In genomic region chr5:113090336-113091106, GRCh38 we compare ENCODE assay signal across 12 cellular contexts.
DNase-seq lines count a peak whose midpoint lies in the region; ATAC-seq and TF ChIP-seq lines count a peak whose summit lies in the region.
"Had no signal": no experiment of that assay in that cellular context is flagged by ENCODE, and none has a peak within 500 bp of the region (broad histone marks: within the 10 kb centered on the region; RNA-seq: fewer than 3 reads in every experiment).

No MANE protein-coding gene starts in this region.

- H3K36me3 ChIP-seq in ascending aorta, result no peaks in the 10 kb centered on the region
- no peaks in the 10 kb centered on the region for H3K36me3 ChIP-seq in lung (ENCODE audit: control insufficient read depth in 2 of 2, insufficient read depth in 2 of 2, low read length in 2 of 2)
- H3K36me3 ChIP-seq: BLaER1 treated with 17β-estradiol and CSF1 and Interleukin-3, amounts not matched to agents 10 nM and 100 nM had no signal

- 66 to 77% methylated on average over 11 of the region's 11 CpGs for WGBS in lung, 2 donors

- H3K9me3 ChIP-seq in ascending aorta (no peaks in the 10 kb centered on the region), lung (ENCODE audit: control insufficient read depth in 2 of 2, insufficient read depth in 1 of 2, low read length in 1 of 2) (no peaks in the 10 kb centered on the region)
- H3K9me3 ChIP-seq: BLaER1 treated with 17β-estradiol and CSF1 and Interleukin-3, amounts not matched to agents 10 nM and 100 nM had no signal

- intact Hi-C loops in ascending aorta (cut with DNase I), result loop anchor here (5.0 kb wide), 1 partner anchor 202 kb away; no protein-coding TSS in a partner anchor

- no peaks in the 10 kb centered on the region for H3K27me3 ChIP-seq in ascending aorta
- H3K27me3 ChIP-seq in lung (ENCODE audit: control insufficient read depth, insufficient read depth), result no peaks in the 10 kb centered on the region
- H3K27me3 ChIP-seq: BLaER1 treated with 17β-estradiol and CSF1 and Interleukin-3, amounts not matched to agents 10 nM and 100 nM; dorsolateral prefrontal cortex had no signal

- peak in 2 of 3 donors; percentile 7 to 8 for DNase-seq in stimulated activated CD4-positive, alpha-beta T cell treated with anti-CD3 and anti-CD28 coated beads, Interleukin-12 subunit alpha, Interleukin-12 subunit beta, amount 100 ng/mL, for 48 hours (ENCODE audit: low read depth in 2 of 3, low spot score in 1 of 3)
- no peak for DNase-seq in stimulated activated CD4-positive, alpha-beta T cell treated with anti-CD3 and anti-CD28 coated beads, Interleukin-4, amount 100 ng/mL, for 24 hours
- DNase-seq in ascending aorta (ENCODE audit: low spot score in 2 of 2), result no peak
- DNase-seq in lung (ENCODE audit: low spot score), result no peak
- no peak for DNase-seq in ACHN
- DNase-seq in OCI-M2 (lab: John Stamatoyannopoulos, UW; ENCODE audit: unreplicated experiment), result no peak
- DNase-seq: dorsolateral prefrontal cortex, NCI-H2029 treated with DMSO at 0.1 percent for 48 hours, T-helper 1 cell had no signal

- TF ChIP-seq CTCF in ascending aorta (IDR thresholded peaks at IDR 0.05) (peak in 1 of 3 experiments; percentile 29), lung (IDR thresholded peaks at IDR 0.05; ENCODE audit: control extremely low read depth, extremely low read depth) (no peak)

- H3K4me1 ChIP-seq in ascending aorta (peaks cover 0 to 26% of the 10 kb centered on the region in 2 donors), lung (ENCODE audit: control insufficient read depth in 2 of 2, insufficient read depth in 2 of 2, low read length in 2 of 2) (peaks cover 6 to 27% of the 10 kb centered on the region in 2 donors)

- in situ Hi-C loops in ACHN (cut with HindIII; ENCODE audit: low pct_ligation_motif_present, low pct_unique_long_range_greater_than_20kb, low sequenced_read_pairs), result no loop called here

- H3K27ac ChIP-seq in ascending aorta (peak overlapping the region; percentile 38 to 41), lung (ENCODE audit: low read depth in 1 of 2, low read length in 1 of 2) (peak overlapping the region; percentile 35 to 60)
- H3K27ac ChIP-seq: BLaER1 treated with 17β-estradiol and CSF1 and Interleukin-3, amounts not matched to agents 10 nM and 100 nM had no signal

- H3K4me3 ChIP-seq in ascending aorta (peak overlapping the region in 1 of 2 donors; percentile 44), lung (no peak overlapping the region)
- H3K4me3 ChIP-seq: BLaER1 treated with 17β-estradiol and CSF1 and Interleukin-3, amounts not matched to agents 10 nM and 100 nM; dorsolateral prefrontal cortex had no signal

- ATAC-seq in lung (ENCODE audit: insufficient read depth, low FRiP score), result no peak
- ATAC-seq in GM19467 (IDR thresholded peaks at IDR 0.05; ENCODE audit: unreplicated experiment), result no peak
- ATAC-seq in HG03196 (IDR thresholded peaks at IDR 0.05; ENCODE audit: unreplicated experiment), result no peak

Comparison
In these comparisons a context has a peak if more than half of its experiments do, and no peak if none do; other contexts are left out.
1. DNase-seq: peak in stimulated activated CD4-positive, alpha-beta T cell treated with anti-CD3 and anti-CD28 coated beads, Interleukin-12 subunit alpha, Interleukin-12 subunit beta, amount 100 ng/mL, for 48 hours (2 of 3); none in stimulated activated CD4-positive, alpha-beta T cell treated with anti-CD3 and anti-CD28 coated beads, Interleukin-4, amount 100 ng/mL, for 24 hours (single experiment), ascending aorta (0 of 2), lung (single experiment), ACHN (single experiment) and OCI-M2 (single experiment).